In genomic region chr1:164660415-164661174, GRCh38 we compare ENCODE assay signal across 8 cellular contexts.
DNase-seq lines count a peak whose midpoint lies in the region; ATAC-seq and TF ChIP-seq lines count a peak whose summit lies in the region.

No MANE protein-coding gene starts in this region.

- H3K4me1 ChIP-seq in ascending aorta = peaks cover 0 to 6% of the 10 kb centered on the region in 2 donors

- H3K27ac ChIP-seq in ascending aorta = no peak overlapping the region

- H3K27me3 ChIP-seq in ascending aorta = no peaks in the 10 kb centered on the region

- intact Hi-C loops in ascending aorta (cut with DNase I) = no loop called here

- peaks cover 12% of the 10 kb centered on the region for H3K4me1 Mint-ChIP-seq in activated CD8-positive, alpha-beta memory T cell treated with anti-CD3 and anti-CD28 coated beads, Interleukin-2, amount 10 ng/mL, durations not matched to agents 7 days and 5 days

- no peaks in the 10 kb centered on the region for H3K36me3 ChIP-seq in ascending aorta

- CTCF ChIA-PET in activated CD8-positive, alpha-beta memory T cell treated with anti-CD3 and anti-CD28 coated beads, Interleukin-2, amount 10 ng/mL, durations not matched to agents 7 days and 5 days (lab: Charles Lee) = interaction anchor here (1.4 kb wide), 1 partner anchor 24 kb away, joined by 3 read pairs; no protein-coding TSS in a partner anchor

- no peak overlapping the region for H3K4me3 Mint-ChIP-seq in activated CD8-positive, alpha-beta memory T cell treated with anti-CD3 and anti-CD28 coated beads, Interleukin-2, amount 10 ng/mL, durations not matched to agents 7 days and 5 days

- TF ChIP-seq CTCF in ascending aorta (IDR thresholded peaks at IDR 0.05) = no peak

- no peaks in the 10 kb centered on the region for H3K27me3 Mint-ChIP-seq in activated CD8-positive, alpha-beta memory T cell treated with anti-CD3 and anti-CD28 coated beads, Interleukin-2, amount 10 ng/mL, durations not matched to agents 7 days and 5 days

- H3K9me3 Mint-ChIP-seq in activated CD8-positive, alpha-beta memory T cell treated with anti-CD3 and anti-CD28 coated beads, Interleukin-2, amount 10 ng/mL, durations not matched to agents 7 days and 5 days (ENCODE audit: low read depth) = no peaks in the 10 kb centered on the region

- peak; percentile 80 for ATAC-seq in activated CD8-positive, alpha-beta memory T cell treated with anti-CD3 and anti-CD28 coated beads, Interleukin-2, amount 10 ng/mL, durations not matched to agents 7 days and 5 days
- peak; percentile 54 for ATAC-seq in HG03039 (IDR thresholded peaks at IDR 0.05; ENCODE audit: unreplicated experiment)

- no peaks in the 10 kb centered on the region for H3K36me3 Mint-ChIP-seq in activated CD8-positive, alpha-beta memory T cell treated with anti-CD3 and anti-CD28 coated beads, Interleukin-2, amount 10 ng/mL, durations not matched to agents 7 days and 5 days

- no peak overlapping the region for H3K27ac Mint-ChIP-seq in activated CD8-positive, alpha-beta memory T cell treated with anti-CD3 and anti-CD28 coated beads, Interleukin-2, amount 10 ng/mL, durations not matched to agents 7 days and 5 days

- peak; percentile 52 for DNase-seq in activated CD8-positive, alpha-beta memory T cell treated with anti-CD3 and anti-CD28 coated beads, Interleukin-2, amount 10 ng/mL, durations not matched to agents 7 days and 5 days
- DNase-seq in activated CD8-positive, alpha-beta memory T cell treated with anti-CD3 and anti-CD28 coated beads, Interleukin-2, amount 50 U/mL, for 48 hours = no peak
- DNase-seq in RPMI8226 (peak; percentile 69), kidney glomerular epithelial cell (lab: John Stamatoyannopoulos, UW) (peak; percentile 62), SHP77 treated with DMSO at 0.1 percent for 48 hours (lab: John Stamatoyannopoulos, UW) (no peak), activated gamma-delta T cell (lab: John Stamatoyannopoulos, UW) (no peak), ascending aorta (ENCODE audit: low spot score in 2 of 2) (no peak)

- no peak overlapping the region for H3K4me3 ChIP-seq in ascending aorta

- no peaks in the 10 kb centered on the region for H3K9me3 ChIP-seq in ascending aorta

Comparison
In these comparisons a context has a peak if more than half of its experiments do, and no peak if none do; other contexts are left out.
1. DNase-seq: peak in activated CD8-positive, alpha-beta memory T cell treated with anti-CD3 and anti-CD28 coated beads, Interleukin-2, amount 10 ng/mL, durations not matched to agents 7 days and 5 days (single experiment), RPMI8226 (single experiment) and kidney glomerular epithelial cell (single experiment); none in activated CD8-positive, alpha-beta memory T cell treated with anti-CD3 and anti-CD28 coated beads, Interleukin-2, amount 50 U/mL, for 48 hours (single experiment), SHP77 treated with DMSO at 0.1 percent for 48 hours (single experiment), activated gamma-delta T cell (single experiment) and ascending aorta (0 of 2).